Comparison of ENCODE assay signal across 1 cellular context in the genomic region with DNA sequence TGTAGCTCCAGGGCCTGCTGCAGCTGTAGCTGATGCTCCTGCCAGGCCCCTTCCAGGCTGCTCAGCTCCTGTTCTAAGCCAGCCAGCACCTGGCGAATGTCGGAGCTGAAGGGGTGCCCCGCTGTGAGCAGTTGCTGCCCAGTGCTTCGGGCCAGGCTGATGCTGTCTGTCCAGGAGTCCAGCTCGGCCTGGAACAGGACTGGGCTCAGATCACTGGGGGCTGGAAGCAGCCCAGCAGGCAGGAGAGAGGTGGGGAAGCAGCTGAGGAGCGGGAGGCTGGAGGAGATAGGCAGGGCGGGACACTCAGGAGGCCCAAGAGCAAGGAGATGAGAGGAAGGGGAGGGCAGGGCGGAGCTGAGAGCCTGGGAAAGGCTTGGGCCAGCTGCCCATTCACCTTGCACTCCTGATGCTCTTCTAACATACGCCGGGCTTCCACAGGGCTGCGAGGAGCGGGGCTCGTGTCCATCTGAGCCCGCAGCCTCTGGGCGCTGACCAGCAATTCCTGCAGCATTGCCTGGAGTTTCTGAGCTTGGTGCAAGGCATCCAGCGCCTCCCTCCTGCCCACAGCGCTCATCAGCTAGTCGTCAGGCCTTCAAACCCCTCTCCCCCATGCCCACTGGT.
TF ChIP-seq lines count a peak whose summit lies in the region.

No MANE protein-coding gene starts in this region.

TF ChIP-seq in endothelial cell of umbilical vein, 7 proteins besides CTCF, POLR2A, EP300 and RAD21:
- no peak for TF ChIP-seq JUN (IDR thresholded peaks at IDR 0.05; ENCODE audit: borderline replicate concordance, insufficient read depth, insufficient read length, low read depth)
- no peak for TF ChIP-seq POLR2AphosphoS5 (IDR thresholded peaks at IDR 0.05; ENCODE audit: insufficient read depth, low read depth, low read length)
- no peak for TF ChIP-seq FOS (IDR thresholded peaks at IDR 0.05; ENCODE audit: borderline replicate concordance, insufficient read depth, low read length)
- TF ChIP-seq GATA2 (IDR thresholded peaks at IDR 0.05; ENCODE audit: insufficient read depth, insufficient read length, low read depth, low read length), result no peak
- TF ChIP-seq, protein P1, sequence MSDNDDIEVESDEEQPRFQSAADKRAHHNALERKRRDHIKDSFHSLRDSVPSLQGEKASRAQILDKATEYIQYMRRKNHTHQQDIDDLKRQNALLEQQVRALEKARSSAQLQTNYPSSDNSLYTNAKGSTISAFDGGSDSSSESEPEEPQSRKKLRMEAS (IDR thresholded peaks at IDR 0.05; ENCODE audit: insufficient read depth, insufficient read length), result no peak
- no peak for TF ChIP-seq EZH2 (IDR thresholded peaks at IDR 0.05; ENCODE audit: borderline replicate concordance, low read depth, low read length, severe bottlenecking)
- TF ChIP-seq MYC (IDR thresholded peaks at IDR 0.05; ENCODE audit: low read depth, low read length), result no peak
TF ChIP-seq in endothelial cell of umbilical vein: peak in this region for 0.
